Comparison of ENCODE assay signal across 8 cellular contexts in genomic region chr20:39081255-39081654, GRCh38.
DNase-seq lines count a peak whose midpoint lies in the region; ATAC-seq, FAIRE-seq and TF ChIP-seq lines count a peak whose summit lies in the region.

No MANE protein-coding gene starts in this region.

- no peaks in the 10 kb centered on the region for H3K4me1 ChIP-seq in DOHH2 (ENCODE audit: control insufficient read depth, low read length)

- H3K27ac ChIP-seq in DOHH2 (ENCODE audit: low read depth, low read length), result no peak overlapping the region

- no peaks in the 10 kb centered on the region for H3K36me3 ChIP-seq in DOHH2 (ENCODE audit: control insufficient read depth, low read length)

- no peaks in the 10 kb centered on the region for H3K9me2 ChIP-seq in DOHH2 (replicated peaks; ENCODE audit: control insufficient read depth, low read length)

- ATAC-seq in HG03196 (IDR thresholded peaks at IDR 0.05; ENCODE audit: unreplicated experiment) (peak; percentile 68), HG03460 (IDR thresholded peaks at IDR 0.05; ENCODE audit: unreplicated experiment) (no peak)

- 0 out of 2 replicates have a peak, but pooled peaks cover 6% of the 10 kb centered on the region for H3K27me3 ChIP-seq in DOHH2 (ENCODE audit: control insufficient read depth, low read length)

- H3K27me3 Mint-ChIP-seq in mesothelial cell of epicardium (ENCODE audit: low read depth), result peaks cover 65% of the 10 kb centered on the region

- no peak overlapping the region for H3K27ac Mint-ChIP-seq in mesothelial cell of epicardium

- H3F3A ChIP-seq in DOHH2 (ENCODE audit: control insufficient read depth, insufficient read depth), result no peaks in the 10 kb centered on the region

- no peaks in the 10 kb centered on the region for H3K79me2 ChIP-seq in DOHH2 (ENCODE audit: control insufficient read depth, low read length)

- H3K9me3 Mint-ChIP-seq in mesothelial cell of epicardium, result peaks cover 7% of the 10 kb centered on the region

- no peaks in the 10 kb centered on the region for H4K20me1 ChIP-seq in DOHH2 (ENCODE audit: control insufficient read depth, insufficient read depth, low read depth, low read length)

- H3K4me1 Mint-ChIP-seq in mesothelial cell of epicardium, result no peaks in the 10 kb centered on the region

- no peaks in the 10 kb centered on the region for H3K36me3 Mint-ChIP-seq in mesothelial cell of epicardium

- H3K4me3 Mint-ChIP-seq in mesothelial cell of epicardium, result no peak overlapping the region

- FAIRE-seq in endometrium (lab: Jason Lieb, UNC), result peak; percentile 12

- DNase-seq in NOMO-1 (lab: John Stamatoyannopoulos, UW; ENCODE audit: unreplicated experiment in 2 of 2) (peak; percentile 34 to 46), mesothelial cell of epicardium (ENCODE audit: low spot score in 2 of 2, unreplicated experiment in 2 of 2) (peak; percentile 55 to 92)
- DNase-seq in activated CD8-positive, alpha-beta memory T cell treated with anti-CD3 and anti-CD28 coated beads for 24 hours, result peak; percentile 93
- DNase-seq in stimulated activated CD8-positive, alpha-beta memory T cell treated with anti-CD3 and anti-CD28 coated beads, Interleukin-4, amount 100 ng/mL, for 1 hour (ENCODE audit: low read depth in 2 of 2, low spot score in 1 of 2), result peak; percentile 56 to 72

- H3K4me2 ChIP-seq in DOHH2 (ENCODE audit: low read length), result no peak overlapping the region

- TF ChIP-seq CTCF in DOHH2 (IDR thresholded peaks at IDR 0.05; ENCODE audit: low read depth, low read length, poor library complexity, severe bottlenecking), result peak; percentile 90
- peak; percentile 96 for TF ChIP-seq CTCF in mesothelial cell of epicardium (IDR thresholded peaks at IDR 0.05; ENCODE audit: unreplicated experiment)

- H3K4me3 ChIP-seq in DOHH2 (ENCODE audit: low read length), result no peak overlapping the region

- H3K9me3 ChIP-seq in DOHH2 (ENCODE audit: control insufficient read depth, insufficient read depth, low read length), result no peaks in the 10 kb centered on the region

Comparison
In these comparisons a context has a peak if more than half of its experiments do, and no peak if none do; other contexts are left out.
1. DNase-seq: peak in every context shown above with its lines; median percentile 93 in activated CD8-positive, alpha-beta memory T cell treated with anti-CD3 and anti-CD28 coated beads for 24 hours; 74 in mesothelial cell of epicardium; 64 in stimulated activated CD8-positive, alpha-beta memory T cell treated with anti-CD3 and anti-CD28 coated beads, Interleukin-4, amount 100 ng/mL, for 1 hour; 40 in NOMO-1.